ENCODE assay signal across 2 cellular contexts in the genomic region with DNA sequence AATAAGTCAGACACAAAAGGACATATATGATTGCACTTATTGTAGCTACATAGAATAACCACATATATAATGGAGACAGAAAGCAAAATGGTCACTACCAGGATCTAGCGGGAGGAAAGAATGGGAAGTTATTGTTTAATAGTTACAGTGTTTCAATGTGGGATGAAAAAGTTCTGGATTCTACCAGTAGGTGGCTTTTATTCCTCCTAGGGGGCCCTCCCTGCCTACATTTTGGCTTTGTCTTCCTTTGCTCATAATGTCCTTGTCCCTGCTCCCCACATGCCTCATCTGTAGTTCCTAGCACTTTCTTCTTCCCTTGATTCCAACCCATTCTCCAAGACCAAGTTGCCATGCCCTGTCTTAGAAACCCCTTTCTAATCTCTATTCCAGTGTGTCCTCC.
TF ChIP-seq lines count a peak whose summit lies in the region.

No MANE protein-coding gene starts in this region.

TF ChIP-seq in Ishikawa, 13 proteins besides CTCF, POLR2A, EP300 and RAD21 (continued from another document):
- TF ChIP-seq, protein P1, sequence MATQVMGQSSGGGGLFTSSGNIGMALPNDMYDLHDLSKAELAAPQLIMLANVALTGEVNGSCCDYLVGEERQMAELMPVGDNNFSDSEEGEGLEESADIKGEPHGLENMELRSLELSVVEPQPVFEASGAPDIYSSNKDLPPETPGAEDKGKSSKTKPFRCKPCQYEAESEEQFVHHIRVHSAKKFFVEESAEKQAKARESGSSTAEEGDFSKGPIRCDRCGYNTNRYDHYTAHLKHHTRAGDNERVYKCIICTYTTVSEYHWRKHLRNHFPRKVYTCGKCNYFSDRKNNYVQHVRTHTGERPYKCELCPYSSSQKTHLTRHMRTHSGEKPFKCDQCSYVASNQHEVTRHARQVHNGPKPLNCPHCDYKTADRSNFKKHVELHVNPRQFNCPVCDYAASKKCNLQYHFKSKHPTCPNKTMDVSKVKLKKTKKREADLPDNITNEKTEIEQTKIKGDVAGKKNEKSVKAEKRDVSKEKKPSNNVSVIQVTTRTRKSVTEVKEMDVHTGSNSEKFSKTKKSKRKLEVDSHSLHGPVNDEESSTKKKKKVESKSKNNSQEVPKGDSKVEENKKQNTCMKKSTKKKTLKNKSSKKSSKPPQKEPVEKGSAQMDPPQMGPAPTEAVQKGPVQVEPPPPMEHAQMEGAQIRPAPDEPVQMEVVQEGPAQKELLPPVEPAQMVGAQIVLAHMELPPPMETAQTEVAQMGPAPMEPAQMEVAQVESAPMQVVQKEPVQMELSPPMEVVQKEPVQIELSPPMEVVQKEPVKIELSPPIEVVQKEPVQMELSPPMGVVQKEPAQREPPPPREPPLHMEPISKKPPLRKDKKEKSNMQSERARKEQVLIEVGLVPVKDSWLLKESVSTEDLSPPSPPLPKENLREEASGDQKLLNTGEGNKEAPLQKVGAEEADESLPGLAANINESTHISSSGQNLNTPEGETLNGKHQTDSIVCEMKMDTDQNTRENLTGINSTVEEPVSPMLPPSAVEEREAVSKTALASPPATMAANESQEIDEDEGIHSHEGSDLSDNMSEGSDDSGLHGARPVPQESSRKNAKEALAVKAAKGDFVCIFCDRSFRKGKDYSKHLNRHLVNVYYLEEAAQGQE (IDR thresholded peaks at IDR 0.05; ENCODE audit: low read depth), result no peak
- TF ChIP-seq NFIC (IDR thresholded peaks at IDR 0.05) (no peak), CEBPB (IDR thresholded peaks at IDR 0.05) (no peak), YY1 (IDR thresholded peaks at IDR 0.05; ENCODE audit: low read depth) (no peak), CREB1 (IDR thresholded peaks at IDR 0.05; ENCODE audit: low read depth) (no peak), ZBTB7A (IDR thresholded peaks at IDR 0.05; ENCODE audit: low read depth) (no peak), EGR1 (IDR thresholded peaks at IDR 0.05) (no peak), TAF1 (IDR thresholded peaks at IDR 0.05; ENCODE audit: low read depth) (no peak), FOXM1 (IDR thresholded peaks at IDR 0.05; ENCODE audit: borderline replicate concordance, low read depth) (no peak), TCF12 (IDR thresholded peaks at IDR 0.05; ENCODE audit: low read depth) (no peak)
- TF ChIP-seq, protein P2, sequence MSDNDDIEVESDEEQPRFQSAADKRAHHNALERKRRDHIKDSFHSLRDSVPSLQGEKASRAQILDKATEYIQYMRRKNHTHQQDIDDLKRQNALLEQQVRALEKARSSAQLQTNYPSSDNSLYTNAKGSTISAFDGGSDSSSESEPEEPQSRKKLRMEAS (IDR thresholded peaks at IDR 0.05), result no peak

TF ChIP-seq in GM12878, 131 proteins besides CTCF, POLR2A, EP300 and RAD21 (continued from another document):
- TF ChIP-seq, protein P3, sequence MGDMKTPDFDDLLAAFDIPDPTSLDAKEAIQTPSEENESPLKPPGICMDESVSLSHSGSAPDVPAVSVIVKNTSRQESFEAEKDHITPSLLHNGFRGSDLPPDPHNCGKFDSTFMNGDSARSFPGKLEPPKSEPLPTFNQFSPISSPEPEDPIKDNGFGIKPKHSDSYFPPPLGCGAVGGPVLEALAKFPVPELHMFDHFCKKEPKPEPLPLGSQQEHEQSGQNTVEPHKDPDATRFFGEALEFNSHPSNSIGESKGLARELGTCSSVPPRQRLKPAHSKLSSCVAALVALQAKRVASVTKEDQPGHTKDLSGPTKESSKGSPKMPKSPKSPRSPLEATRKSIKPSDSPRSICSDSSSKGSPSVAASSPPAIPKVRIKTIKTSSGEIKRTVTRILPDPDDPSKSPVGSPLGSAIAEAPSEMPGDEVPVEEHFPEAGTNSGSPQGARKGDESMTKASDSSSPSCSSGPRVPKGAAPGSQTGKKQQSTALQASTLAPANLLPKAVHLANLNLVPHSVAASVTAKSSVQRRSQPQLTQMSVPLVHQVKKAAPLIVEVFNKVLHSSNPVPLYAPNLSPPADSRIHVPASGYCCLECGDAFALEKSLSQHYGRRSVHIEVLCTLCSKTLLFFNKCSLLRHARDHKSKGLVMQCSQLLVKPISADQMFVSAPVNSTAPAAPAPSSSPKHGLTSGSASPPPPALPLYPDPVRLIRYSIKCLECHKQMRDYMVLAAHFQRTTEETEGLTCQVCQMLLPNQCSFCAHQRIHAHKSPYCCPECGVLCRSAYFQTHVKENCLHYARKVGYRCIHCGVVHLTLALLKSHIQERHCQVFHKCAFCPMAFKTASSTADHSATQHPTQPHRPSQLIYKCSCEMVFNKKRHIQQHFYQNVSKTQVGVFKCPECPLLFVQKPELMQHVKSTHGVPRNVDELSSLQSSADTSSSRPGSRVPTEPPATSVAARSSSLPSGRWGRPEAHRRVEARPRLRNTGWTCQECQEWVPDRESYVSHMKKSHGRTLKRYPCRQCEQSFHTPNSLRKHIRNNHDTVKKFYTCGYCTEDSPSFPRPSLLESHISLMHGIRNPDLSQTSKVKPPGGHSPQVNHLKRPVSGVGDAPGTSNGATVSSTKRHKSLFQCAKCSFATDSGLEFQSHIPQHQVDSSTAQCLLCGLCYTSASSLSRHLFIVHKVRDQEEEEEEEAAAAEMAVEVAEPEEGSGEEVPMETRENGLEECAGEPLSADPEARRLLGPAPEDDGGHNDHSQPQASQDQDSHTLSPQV (IDR thresholded peaks at IDR 0.05), result no peak
- TF ChIP-seq ZNF207 (IDR thresholded peaks at IDR 0.05; ENCODE audit: borderline replicate concordance), result no peak
- TF ChIP-seq, protein P4, sequence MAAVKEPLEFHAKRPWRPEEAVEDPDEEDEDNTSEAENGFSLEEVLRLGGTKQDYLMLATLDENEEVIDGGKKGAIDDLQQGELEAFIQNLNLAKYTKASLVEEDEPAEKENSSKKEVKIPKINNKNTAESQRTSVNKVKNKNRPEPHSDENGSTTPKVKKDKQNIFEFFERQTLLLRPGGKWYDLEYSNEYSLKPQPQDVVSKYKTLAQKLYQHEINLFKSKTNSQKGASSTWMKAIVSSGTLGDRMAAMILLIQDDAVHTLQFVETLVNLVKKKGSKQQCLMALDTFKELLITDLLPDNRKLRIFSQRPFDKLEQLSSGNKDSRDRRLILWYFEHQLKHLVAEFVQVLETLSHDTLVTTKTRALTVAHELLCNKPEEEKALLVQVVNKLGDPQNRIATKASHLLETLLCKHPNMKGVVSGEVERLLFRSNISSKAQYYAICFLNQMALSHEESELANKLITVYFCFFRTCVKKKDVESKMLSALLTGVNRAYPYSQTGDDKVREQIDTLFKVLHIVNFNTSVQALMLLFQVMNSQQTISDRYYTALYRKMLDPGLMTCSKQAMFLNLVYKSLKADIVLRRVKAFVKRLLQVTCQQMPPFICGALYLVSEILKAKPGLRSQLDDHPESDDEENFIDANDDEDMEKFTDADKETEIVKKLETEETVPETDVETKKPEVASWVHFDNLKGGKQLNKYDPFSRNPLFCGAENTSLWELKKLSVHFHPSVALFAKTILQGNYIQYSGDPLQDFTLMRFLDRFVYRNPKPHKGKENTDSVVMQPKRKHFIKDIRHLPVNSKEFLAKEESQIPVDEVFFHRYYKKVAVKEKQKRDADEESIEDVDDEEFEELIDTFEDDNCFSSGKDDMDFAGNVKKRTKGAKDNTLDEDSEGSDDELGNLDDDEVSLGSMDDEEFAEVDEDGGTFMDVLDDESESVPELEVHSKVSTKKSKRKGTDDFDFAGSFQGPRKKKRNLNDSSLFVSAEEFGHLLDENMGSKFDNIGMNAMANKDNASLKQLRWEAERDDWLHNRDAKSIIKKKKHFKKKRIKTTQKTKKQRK (IDR thresholded peaks at IDR 0.05; ENCODE audit: low read depth, low read length), result no peak
- TF ChIP-seq RUNX3 (IDR thresholded peaks at IDR 0.05; ENCODE audit: low read length), result no peak
- TF ChIP-seq ETV6 (conservative IDR thresholded peaks at IDR 0.05 in 1 of 2, IDR thresholded peaks at IDR 0.05 in 1 of 2; ENCODE audit: borderline replicate concordance in 1 of 2, low read depth in 1 of 2), result no peak
- TF ChIP-seq BACH1 (IDR thresholded peaks at IDR 0.05; ENCODE audit: borderline replicate concordance), result no peak
- TF ChIP-seq HDAC6 (IDR thresholded peaks at IDR 0.05; ENCODE audit: unreplicated experiment), result no peak
- no peak for TF ChIP-seq TARDBP (IDR thresholded peaks at IDR 0.05; ENCODE audit: borderline replicate concordance)
- TF ChIP-seq IKZF2 (IDR thresholded peaks at IDR 0.05), result no peak
- no peak for TF ChIP-seq GABPA (IDR thresholded peaks at IDR 0.05; ENCODE audit: low read depth)
- TF ChIP-seq, protein P5, sequence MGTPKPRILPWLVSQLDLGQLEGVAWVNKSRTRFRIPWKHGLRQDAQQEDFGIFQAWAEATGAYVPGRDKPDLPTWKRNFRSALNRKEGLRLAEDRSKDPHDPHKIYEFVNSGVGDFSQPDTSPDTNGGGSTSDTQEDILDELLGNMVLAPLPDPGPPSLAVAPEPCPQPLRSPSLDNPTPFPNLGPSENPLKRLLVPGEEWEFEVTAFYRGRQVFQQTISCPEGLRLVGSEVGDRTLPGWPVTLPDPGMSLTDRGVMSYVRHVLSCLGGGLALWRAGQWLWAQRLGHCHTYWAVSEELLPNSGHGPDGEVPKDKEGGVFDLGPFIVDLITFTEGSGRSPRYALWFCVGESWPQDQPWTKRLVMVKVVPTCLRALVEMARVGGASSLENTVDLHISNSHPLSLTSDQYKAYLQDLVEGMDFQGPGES (IDR thresholded peaks at IDR 0.05), result no peak
- TF ChIP-seq SMC3 (IDR thresholded peaks at IDR 0.05; ENCODE audit: borderline replicate concordance, low read length), result no peak
- no peak for TF ChIP-seq SP1 (IDR thresholded peaks at IDR 0.05; ENCODE audit: low read depth, low read length)
- TF ChIP-seq ZNF24 (IDR thresholded peaks at IDR 0.05), result no peak
